Comparison of ENCODE assay signal across 1 cellular context in the genomic region with DNA sequence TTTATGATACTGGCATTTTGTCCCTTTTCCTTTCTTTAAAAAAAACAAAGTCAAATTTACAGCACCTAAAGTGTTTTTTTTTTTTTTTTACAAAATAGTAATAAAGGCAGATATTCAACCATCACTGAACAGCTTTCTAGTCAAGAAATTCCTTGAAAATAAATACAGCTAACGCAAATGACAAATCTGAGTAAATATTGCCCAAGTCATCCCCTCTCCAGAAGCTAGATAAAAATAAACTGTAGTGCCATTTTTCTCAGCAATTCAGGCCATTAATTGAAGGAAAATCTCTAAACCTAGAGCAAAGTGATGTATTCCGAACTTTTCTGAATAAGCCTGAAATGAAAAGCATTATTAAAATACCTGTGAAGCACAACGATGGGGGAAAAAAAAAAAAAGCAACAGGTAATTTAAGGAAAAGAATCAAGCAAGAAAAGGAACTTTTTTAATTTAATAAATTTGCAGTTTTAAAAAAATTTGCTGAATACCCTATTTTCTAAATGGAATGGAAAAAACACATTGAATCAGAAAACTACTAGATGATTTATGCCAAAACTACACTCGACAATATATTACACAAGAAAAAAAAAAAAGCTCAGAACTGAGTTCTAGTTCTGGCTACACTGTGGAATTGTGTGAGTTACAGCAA.
TF ChIP-seq lines count a peak whose summit lies in the region.

No MANE protein-coding gene starts in this region.

TF ChIP-seq in K562, 482 proteins besides CTCF, POLR2A, EP300 and RAD21:
- peak; percentile 79 for TF ChIP-seq ZNF316 (IDR thresholded peaks at IDR 0.05)
- TF ChIP-seq, protein P1, sequence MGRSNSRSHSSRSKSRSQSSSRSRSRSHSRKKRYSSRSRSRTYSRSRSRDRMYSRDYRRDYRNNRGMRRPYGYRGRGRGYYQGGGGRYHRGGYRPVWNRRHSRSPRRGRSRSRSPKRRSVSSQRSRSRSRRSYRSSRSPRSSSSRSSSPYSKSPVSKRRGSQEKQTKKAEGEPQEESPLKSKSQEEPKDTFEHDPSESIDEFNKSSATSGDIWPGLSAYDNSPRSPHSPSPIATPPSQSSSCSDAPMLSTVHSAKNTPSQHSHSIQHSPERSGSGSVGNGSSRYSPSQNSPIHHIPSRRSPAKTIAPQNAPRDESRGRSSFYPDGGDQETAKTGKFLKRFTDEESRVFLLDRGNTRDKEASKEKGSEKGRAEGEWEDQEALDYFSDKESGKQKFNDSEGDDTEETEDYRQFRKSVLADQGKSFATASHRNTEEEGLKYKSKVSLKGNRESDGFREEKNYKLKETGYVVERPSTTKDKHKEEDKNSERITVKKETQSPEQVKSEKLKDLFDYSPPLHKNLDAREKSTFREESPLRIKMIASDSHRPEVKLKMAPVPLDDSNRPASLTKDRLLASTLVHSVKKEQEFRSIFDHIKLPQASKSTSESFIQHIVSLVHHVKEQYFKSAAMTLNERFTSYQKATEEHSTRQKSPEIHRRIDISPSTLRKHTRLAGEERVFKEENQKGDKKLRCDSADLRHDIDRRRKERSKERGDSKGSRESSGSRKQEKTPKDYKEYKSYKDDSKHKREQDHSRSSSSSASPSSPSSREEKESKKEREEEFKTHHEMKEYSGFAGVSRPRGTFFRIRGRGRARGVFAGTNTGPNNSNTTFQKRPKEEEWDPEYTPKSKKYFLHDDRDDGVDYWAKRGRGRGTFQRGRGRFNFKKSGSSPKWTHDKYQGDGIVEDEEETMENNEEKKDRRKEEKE (IDR thresholded peaks at IDR 0.05; ENCODE audit: borderline replicate concordance in 1 of 2, control insufficient read depth in 1 of 2, low read depth in 2 of 2, low read length in 1 of 2) = no peak
- no peak for TF ChIP-seq HCFC1 (IDR thresholded peaks at IDR 0.05; ENCODE audit: low read depth, low read length)
- TF ChIP-seq YBX1 (IDR thresholded peaks at IDR 0.05) = no peak
- TF ChIP-seq ZNF253 (CRISPR knock-in tag; conservative IDR thresholded peaks at IDR 0.05) = no peak
- no peak for TF ChIP-seq TFAP4 (CRISPR knock-in tag; IDR thresholded peaks at IDR 0.05; ENCODE audit: borderline replicate concordance)
- TF ChIP-seq CBFB (CRISPR knock-in tag; IDR thresholded peaks at IDR 0.05) = no peak
- TF ChIP-seq C11orf30 (IDR thresholded peaks at IDR 0.05; ENCODE audit: low read depth) = peak; percentile 39; the same call in 1 of the 2 replicates
TF ChIP-seq in K562: peak in this region for 2.
